ENCODE assay signal across 14 cellular contexts in genomic region chr16:89230210-89230609, GRCh38.
"Had no signal": no experiment of that assay in that cellular context is flagged by ENCODE, and none has a peak within 500 bp of the region (broad histone marks: within the 10 kb centered on the region; RNA-seq: fewer than 3 reads in every experiment).

No MANE protein-coding gene starts in this region.

- H3K27ac ChIP-seq: esophagus muscularis mucosa, hepatocyte, lower lobe of right lung, parathyroid adenoma, skin epidermis, tibial nerve, uterus, VCaP had no signal

- H2AFZ ChIP-seq: hepatocyte, parathyroid adenoma had no signal

- H3K4me3 ChIP-seq: esophagus muscularis mucosa, hepatocyte, lower lobe of right lung, skin epidermis, tibial nerve, uterus had no signal

- H3K4me2 ChIP-seq: hepatocyte had no signal

- H3K36me3 ChIP-seq: uterus had no signal

- H3K9ac ChIP-seq: parathyroid adenoma had no signal

- H3K27me3 ChIP-seq: esophagus muscularis mucosa, hepatocyte, tibial nerve, uterus had no signal

- DNase-seq: activated CD4-positive, alpha-beta T cell treated with anti-CD3 and anti-CD28 coated beads for 1 hour; activated CD4-positive, alpha-beta T cell treated with anti-CD3 and anti-CD28 coated beads, Interleukin-2, amount 50 U/mL, for 4 hours; effector CD8-positive, alpha-beta T cell; left cardiac atrium; lower lobe of right lung; stimulated activated naive CD8-positive, alpha-beta T cell treated with anti-CD3 and anti-CD28 coated beads, Interleukin-15, Interleukin-2, amounts not matched to agents 100 U/mL and 50 U/mL, for 24 hours; T-helper 2 cell; uterus had no signal

- H3K4me1 ChIP-seq: esophagus muscularis mucosa, lower lobe of right lung, parathyroid adenoma, tibial nerve, uterus had no signal

- H3K9me3 ChIP-seq: esophagus muscularis mucosa, lower lobe of right lung, uterus had no signal
